ENCODE assay signal across 5 cellular contexts in genomic region chr3:174068035-174068434, GRCh38.
"Had no signal": no experiment of that assay in that cellular context is flagged by ENCODE, and none has a peak within 500 bp of the region (broad histone marks: within the 10 kb centered on the region; RNA-seq: fewer than 3 reads in every experiment).

No MANE protein-coding gene starts in this region.

- ATAC-seq: K562 had no signal

- H3K27ac Mint-ChIP-seq: H9 had no signal

- DNase-seq: GM23248, H9, HCEC 1CT, IMR-90 had no signal

- H3K4me3 Mint-ChIP-seq: H9 had no signal
